Comparison of ENCODE assay signal across 13 cellular contexts in genomic region chr17:17793378-17794214, GRCh38. TPM values are rescaled to one million over a fixed set of nuclear protein-coding genes. Genes with fewer than 3 reads are reported as not detected.
DNase-seq lines count a peak whose midpoint lies in the region; ATAC-seq, FAIRE-seq and TF ChIP-seq lines count a peak whose summit lies in the region.
"Had no signal": no experiment of that assay in that cellular context is flagged by ENCODE, and none has a peak within 500 bp of the region (broad histone marks: within the 10 kb centered on the region; RNA-seq: fewer than 3 reads in every experiment).

No MANE protein-coding gene starts in this region.

- no peaks in the 10 kb centered on the region for H3K79me2 ChIP-seq in endothelial cell of umbilical vein (ENCODE audit: control insufficient read depth, insufficient read depth, low read length)

- no peak overlapping the region for H2BK5ac ChIP-seq in IMR-90 (ENCODE audit: low read depth, low read length, poor library complexity, severe bottlenecking)

- BruUV-seq in IMR-90 (replicated peaks; lab: Mats Ljungman, UMichigan) (TSS peak; percentile 17), endothelial cell of umbilical vein (replicated peaks; lab: Mats Ljungman, UMichigan) (TSS peak; percentile 7)

- no peak overlapping the region for H2AK5ac ChIP-seq in IMR-90 (ENCODE audit: low read depth, low read length)

- H3K18ac ChIP-seq in IMR-90 (ENCODE audit: low read depth, low read length) = no peak overlapping the region

- WGBS in IMR-90 (ENCODE audit: extremely low coverage in 2 of 2, insufficient read length in 1 of 2), 2 experiments = 84% methylated on average over 13 of the region's 30 CpGs; no CpG with 5 or more reads in 1 of the 2 experiments

- H4K5ac ChIP-seq in IMR-90 (ENCODE audit: low read depth, low read length) = no peak overlapping the region

- intact Hi-C loops in IMR-90 (cut with micrococcal nuclease) = no loop called here
- intact Hi-C loops in endothelial cell of umbilical vein (cut with micrococcal nuclease) = no loop called here
- intact Hi-C loops in natural killer cell (cut with micrococcal nuclease) = loop anchor here (1.0 to 5.0 kb wide), 3 partner anchors 43 to 130 kb away; partner anchors contain the start of gene SREBF1
- intact Hi-C loops in sciatic nerve (cut with DNase I) = loop anchor here (10.0 kb wide), 1 partner anchor 109 kb away; the partner anchor contains the start of gene RAI1

- H2BK15ac ChIP-seq in IMR-90 (ENCODE audit: low read depth, low read length) = no peak overlapping the region

- TF ChIP-seq RAD21 in IMR-90 (IDR thresholded peaks at IDR 0.05; ENCODE audit: low read length) = no peak

- H3K36me3 Mint-ChIP-seq in CD4-positive, CD25-positive, alpha-beta regulatory T cell = no peaks in the 10 kb centered on the region
- no peaks in the 10 kb centered on the region for H3K36me3 Mint-ChIP-seq in natural killer cell

- peaks cover 20% of the 10 kb centered on the region for H3K4me1 ChIP-seq in CD4-positive, CD25-positive, alpha-beta regulatory T cell (ENCODE audit: control insufficient read depth, insufficient read depth, low read length, poor library complexity, severe bottlenecking)
- H3K4me1 ChIP-seq in IMR-90 (ENCODE audit: control insufficient read depth, insufficient read depth, low read length) (peaks cover 15% of the 10 kb centered on the region; the same call in 1 of the 2 replicates), endothelial cell of umbilical vein (ENCODE audit: control insufficient read depth, extremely low read depth, insufficient read depth, low read length) (no peaks in the 10 kb centered on the region)

- peaks cover 76% of the 10 kb centered on the region for H4K20me1 ChIP-seq in IMR-90 (ENCODE audit: insufficient read depth, low read length)
- H4K20me1 ChIP-seq in endothelial cell of umbilical vein (replicated peaks; ENCODE audit: control insufficient read depth, extremely low read depth, insufficient read depth, low read length) = no peaks in the 10 kb centered on the region

- no peaks in the 10 kb centered on the region for H3K36me3 ChIP-seq in CD4-positive, CD25-positive, alpha-beta regulatory T cell (ENCODE audit: control insufficient read depth, insufficient read depth, low read length)
- H3K36me3 ChIP-seq in IMR-90 (ENCODE audit: control insufficient read depth, insufficient read depth, low read length) (peaks cover 51% of the 10 kb centered on the region), endothelial cell of umbilical vein (ENCODE audit: control insufficient read depth in 2 of 2, extremely low read depth in 1 of 2, insufficient read depth in 2 of 2, low read length in 2 of 2) (peaks cover 7 to 48% of the 10 kb centered on the region in 2 experiments)

- H3K27me3 Mint-ChIP-seq in CD4-positive, CD25-positive, alpha-beta regulatory T cell = no peaks in the 10 kb centered on the region
- no peaks in the 10 kb centered on the region for H3K27me3 Mint-ChIP-seq in natural killer cell (ENCODE audit: low read depth in 2 of 2)

- no peak for TF ChIP-seq POLR2A in IMR-90 (IDR thresholded peaks at IDR 0.05; ENCODE audit: low read depth, low read length)
- no peak for TF ChIP-seq POLR2A in endothelial cell of umbilical vein (IDR thresholded peaks at IDR 0.05; ENCODE audit: low read depth, low read length)
- no peak for TF ChIP-seq POLR2A in erythroblast (IDR thresholded peaks at IDR 0.05; ENCODE audit: low read length)

- DNase-seq in CD4-positive, CD25-positive, alpha-beta regulatory T cell = no peak
- DNase-seq in IMR-90 (no peak), endothelial cell of umbilical vein (ENCODE audit: low read depth, low spot score) (no peak), natural killer cell (no peak), sciatic nerve (ENCODE audit: low spot score) (no peak), erythroblast (lab: John Stamatoyannopoulos, UW) (no peak), middle frontal gyrus (ENCODE audit: extremely low spot score, low spot score) (no peak)
- DNase-seq: MM.1S, NCI-H2171 treated with DMSO at 0.1 percent for 48 hours had no signal

- H3K4me3 ChIP-seq in CD4-positive, CD25-positive, alpha-beta regulatory T cell (ENCODE audit: low read depth, low read length) = no peak overlapping the region
- no peak overlapping the region for H3K4me3 ChIP-seq in IMR-90 (ENCODE audit: insufficient read depth, low read depth, low read length)
- no peak overlapping the region for H3K4me3 ChIP-seq in endothelial cell of umbilical vein (replicated peaks in 1 of 3; ENCODE audit: insufficient read depth in 1 of 3, low read depth in 1 of 3, low read length in 3 of 3)
- H3K4me3 ChIP-seq: coronary artery had no signal

- H3K79me1 ChIP-seq in IMR-90 (ENCODE audit: low read depth in 1 of 2, low read length in 2 of 2) = peaks cover 11 to 90% of the 10 kb centered on the region in 2 experiments

- H3K56ac ChIP-seq in IMR-90 (ENCODE audit: extremely low read depth, insufficient read depth, low read length) = no peak overlapping the region

- peaks cover 10% of the 10 kb centered on the region; the same call in 1 of the 2 replicates for H3K9me1 ChIP-seq in IMR-90 (ENCODE audit: insufficient read depth, low read length)
- no peaks in the 10 kb centered on the region for H3K9me1 ChIP-seq in endothelial cell of umbilical vein (replicated peaks; ENCODE audit: control insufficient read depth, extremely low read depth, insufficient read depth, low read length)

- no peak for FAIRE-seq in endothelial cell of umbilical vein (lab: Jason Lieb, UNC)
- FAIRE-seq: G401.6 had no signal

- H2AFZ ChIP-seq in IMR-90 (replicated peaks; ENCODE audit: low read length, poor library complexity) = peak overlapping the region; percentile 23
- H2AFZ ChIP-seq in endothelial cell of umbilical vein (ENCODE audit: low read depth, low read length) = no peak overlapping the region

- no peak overlapping the region for H3K23ac ChIP-seq in IMR-90 (ENCODE audit: low read depth, low read length)

- no peak overlapping the region for H3K4ac ChIP-seq in IMR-90 (ENCODE audit: low read depth, low read length)

- no peak overlapping the region for H3K14ac ChIP-seq in IMR-90 (replicated peaks; ENCODE audit: low read depth, low read length)

- CTCF ChIA-PET in IMR-90 (lab: Yijun Ruan, JAX) (no interaction called here), endothelial cell of umbilical vein (lab: Charles Lee) (interaction anchor here (0.7 to 1.4 kb wide), 4 partner anchors 12 to 242 kb away, joined by 3 to 4 read pairs (median 3); no protein-coding TSS in a partner anchor)

- TF ChIP-seq CTCF in IMR-90 (conservative IDR thresholded peaks at IDR 0.05; ENCODE audit: low read depth, low read length) (no peak), endothelial cell of umbilical vein (IDR thresholded peaks at IDR 0.05; ENCODE audit: extremely low read depth in 1 of 2, insufficient read depth in 1 of 2, low read depth in 1 of 2, low read length in 2 of 2) (no peak), natural killer cell (IDR thresholded peaks at IDR 0.05) (no peak)

- H3K27ac ChIP-seq in CD4-positive, CD25-positive, alpha-beta regulatory T cell (ENCODE audit: insufficient read depth, low read length, poor library complexity, severe bottlenecking) = peak overlapping the region; percentile 66
- no peak overlapping the region for H3K27ac ChIP-seq in IMR-90 (ENCODE audit: insufficient read depth, low read length)
- no peak overlapping the region for H3K27ac ChIP-seq in endothelial cell of umbilical vein (ENCODE audit: insufficient read depth, low read depth, low read length)

- H2BK20ac ChIP-seq in IMR-90 (ENCODE audit: low read depth, low read length) = no peak overlapping the region

- H2BK120ac ChIP-seq in IMR-90 (ENCODE audit: low read depth, low read length) = no peak overlapping the region

- dilution Hi-C loops in IMR-90 (cut with HindIII; ENCODE audit: low sequenced_read_pairs, unreplicated experiment) = no loop called here
- dilution Hi-C loops in endothelial cell of umbilical vein (cut with MboI; ENCODE audit: extremely low pct_ligation_motif_present, low sequenced_read_pairs) = no loop called here

- POLR2A ChIA-PET in IMR-90 (lab: Charles Lee; ENCODE audit: unreplicated experiment) = no interaction called here
- POLR2A ChIA-PET in endothelial cell of umbilical vein (lab: Charles Lee) = no interaction called here

- H3K9me3 ChIP-seq in CD4-positive, CD25-positive, alpha-beta regulatory T cell (ENCODE audit: control insufficient read depth in 2 of 2, low read length in 2 of 2) = no peaks in the 10 kb centered on the region
- H3K9me3 ChIP-seq in IMR-90 (ENCODE audit: control insufficient read depth, insufficient read depth, low read length) (no peaks in the 10 kb centered on the region), endothelial cell of umbilical vein (replicated peaks; ENCODE audit: control insufficient read depth, insufficient read depth, low read length) (no peaks in the 10 kb centered on the region)

- ATAC-seq in CD4-positive, CD25-positive, alpha-beta regulatory T cell (ENCODE audit: low read depth in 2 of 2) = no peak
- no peak for ATAC-seq in IMR-90 (ENCODE audit: low read depth)
- ATAC-seq in natural killer cell = no peak
- no peak for ATAC-seq in sciatic nerve
- no peak for ATAC-seq in HG03469 (IDR thresholded peaks at IDR 0.05; ENCODE audit: unreplicated experiment)

- H3K4me1 Mint-ChIP-seq in CD4-positive, CD25-positive, alpha-beta regulatory T cell = peaks cover 0 to 29% (median 10%) of the 10 kb centered on the region in 4 donors
- peaks cover 25 to 38% of the 10 kb centered on the region in 2 donors for H3K4me1 Mint-ChIP-seq in natural killer cell

- peak overlapping the region; percentile 70 for H2AK9ac ChIP-seq in IMR-90 (replicated peaks; ENCODE audit: low read depth, low read length, poor library complexity)

- H3K4me2 ChIP-seq in IMR-90 (ENCODE audit: low read depth, low read length) (no peak overlapping the region), endothelial cell of umbilical vein (ENCODE audit: insufficient read depth, low read length) (no peak overlapping the region)

- no peak overlapping the region for H4K8ac ChIP-seq in IMR-90 (ENCODE audit: low read depth in 2 of 2, low read length in 2 of 2)

- H3K27ac Mint-ChIP-seq in CD4-positive, CD25-positive, alpha-beta regulatory T cell = peak overlapping the region; percentile 77 to 92 (median 81)
- H3K27ac Mint-ChIP-seq in natural killer cell = peak overlapping the region; percentile 82 to 93

- H3K4me3 Mint-ChIP-seq in CD4-positive, CD25-positive, alpha-beta regulatory T cell = peak overlapping the region; percentile 1 to 75 (median 28)
- H3K4me3 Mint-ChIP-seq in natural killer cell = peak overlapping the region; percentile 83

- H3K27me3 ChIP-seq in CD4-positive, CD25-positive, alpha-beta regulatory T cell (ENCODE audit: control insufficient read depth, insufficient read depth, low read length) = no peaks in the 10 kb centered on the region
- no peaks in the 10 kb centered on the region for H3K27me3 ChIP-seq in IMR-90 (ENCODE audit: control insufficient read depth, insufficient read depth, low read length)
- H3K27me3 ChIP-seq in endothelial cell of umbilical vein (ENCODE audit: control insufficient read depth in 2 of 2, insufficient read depth in 2 of 2, low read length in 2 of 2) = no peaks in the 10 kb centered on the region

- in situ Hi-C loops in IMR-90 (cut with MboI; ENCODE audit: low sequenced_read_pairs) = no loop called here

- H4K91ac ChIP-seq in IMR-90 (ENCODE audit: insufficient read depth, low read depth, low read length) = no peak overlapping the region

- no peaks in the 10 kb centered on the region for H3K9me3 Mint-ChIP-seq in CD4-positive, CD25-positive, alpha-beta regulatory T cell
- H3K9me3 Mint-ChIP-seq in natural killer cell = no peaks in the 10 kb centered on the region
- H3K9me3 Mint-ChIP-seq: CD14-positive monocyte had no signal

- H3K9ac ChIP-seq in IMR-90 (ENCODE audit: low read depth, low read length) (no peak overlapping the region), endothelial cell of umbilical vein (replicated peaks; ENCODE audit: extremely low read depth, insufficient read depth, low read length) (no peak overlapping the region)

RNA-seq across cellular contexts. Expression of gene SREBF1, which starts 43.2 kb away (rescaled TPM):
- total RNA-seq in CD4-positive, CD25-positive, alpha-beta regulatory T cell = 141 TPM
- 1 to 10 TPM; 4.5 to 6.7 (median 6.0) TPM for polyA plus RNA-seq in CD4-positive, CD25-positive, alpha-beta regulatory T cell
- total RNA-seq in IMR-90 (2012; rRNA removed) (3.3 and 3.4 TPM in 2 replicates), endothelial cell of umbilical vein (109 and 117 TPM in 2 replicates), natural killer cell (100 to 1,000 TPM in 2 of 3 donors, 10 to 100 TPM in 1; 80.7 to 208 (median 119) TPM), sciatic nerve (257 TPM)
- polyA plus RNA-seq in IMR-90 (2012; rRNA removed) (20.4 and 22.3 TPM in 2 replicates), endothelial cell of umbilical vein (50.4 and 66.3 TPM in 2 replicates)
- 16.2 and 23.6 TPM in 2 replicates for polyA plus RNA-seq in IMR-90 (2012; cell fraction: cytosol; rRNA removed)
- polyA plus RNA-seq in IMR-90 (2012; cell fraction: nucleus; rRNA removed; ENCODE audit: low replicate concordance) = 82.8 and 188 TPM in 2 replicates
- 22.4 and 31.8 TPM in 2 replicates for polyA plus RNA-seq in endothelial cell of umbilical vein (2011; cell fraction: cytosol; rRNA removed)
- 139 and 174 TPM in 2 replicates for polyA plus RNA-seq in endothelial cell of umbilical vein (2011; cell fraction: nucleus; rRNA removed)
- 64.9 and 76.2 TPM in 2 replicates for polyA plus RNA-seq in endothelial cell of umbilical vein (2012)
- polyA minus RNA-seq in endothelial cell of umbilical vein = 51.5 and 65.4 TPM in 2 replicates
- polyA minus RNA-seq in endothelial cell of umbilical vein (2011; cell fraction: cytosol; rRNA and poly(A)+ RNA removed) = 114 TPM
- 78.3 and 98.8 TPM in 2 replicates for polyA minus RNA-seq in endothelial cell of umbilical vein (2011; cell fraction: nucleus; rRNA and poly(A)+ RNA removed)

Comparison
In these comparisons a context has a peak if more than half of its experiments do, and no peak if none do; other contexts are left out.
1. RNA of gene SREBF1, which starts 43.2 kb away (total RNA-seq): 257 TPM in sciatic nerve (single experiment), 141 TPM in CD4-positive, CD25-positive, alpha-beta regulatory T cell (single experiment), 80.7 to 208 TPM in natural killer cell and 109 to 117 TPM in endothelial cell of umbilical vein; 3.3 to 3.4 TPM in IMR-90; every median in the first group is over 10 times any median in the second.
2. intact Hi-C loops: an anchor here in natural killer cell (1.0 to 5.0 kb wide) and sciatic nerve (10.0 kb wide); none called in IMR-90 and endothelial cell of umbilical vein.